10 cellular contexts compared by ENCODE assay signal in genomic region chr11:117989351-117990102, GRCh38. TPM values are rescaled to one million over a fixed set of nuclear protein-coding genes. Genes with fewer than 3 reads are reported as not detected.
DNase-seq lines count a peak whose midpoint lies in the region; ATAC-seq lines count a peak whose summit lies in the region.
"Had no signal": no experiment of that assay in that cellular context is flagged by ENCODE, and none has a peak within 500 bp of the region (broad histone marks: within the 10 kb centered on the region; RNA-seq: fewer than 3 reads in every experiment).

No MANE protein-coding gene starts in this region.

- peak overlapping the region; percentile 94 for H3K27ac Mint-ChIP-seq in activated T-cell treated with anti-CD3 and anti-CD28 coated beads, Interleukin-2, amount 50 U/mL, for 72 hours

- H3K4me3 ChIP-seq in skin epidermis, result peak overlapping the region; percentile 44 to 65 (median 55)

- ATAC-seq in activated T-cell treated with anti-CD3 and anti-CD28 coated beads, Interleukin-2, amount 50 U/mL, for 72 hours (replicated peaks in 1 of 2), result no peak
- peak; percentile 36 for ATAC-seq in left ventricle myocardium superior

- H3K4me1 Mint-ChIP-seq in activated T-cell treated with anti-CD3 and anti-CD28 coated beads, Interleukin-2, amount 50 U/mL, for 72 hours (ENCODE audit: low read depth), result peaks cover 81% of the 10 kb centered on the region

- peak; percentile 79 for DNase-seq in MV-4-11 (lab: John Stamatoyannopoulos, UW)
- no peak for DNase-seq in activated T-cell treated with anti-CD3 and anti-CD28 coated beads, Interleukin-2, amount 50 U/mL, for 72 hours
- no peak for DNase-seq in left ventricle myocardium superior
- no peak for DNase-seq in amniotic stem cell (lab: John Stamatoyannopoulos, UW)
- no peak for DNase-seq in RKO (ENCODE audit: low spot score)
- DNase-seq in OCI-M2 (lab: John Stamatoyannopoulos, UW; ENCODE audit: unreplicated experiment), result no peak
- DNase-seq: DMS153, NCI-H748 treated with DMSO at 0.1 percent for 48 hours had no signal

- peak overlapping the region in 17 of 21 experiments; percentile 6 to 99 (median 88) for H3K27ac ChIP-seq in skin epidermis

- H3K4me3 Mint-ChIP-seq in activated T-cell treated with anti-CD3 and anti-CD28 coated beads, Interleukin-2, amount 50 U/mL, for 72 hours, result peak overlapping the region; percentile 82 to 98

- no peaks in the 10 kb centered on the region for H3K27me3 Mint-ChIP-seq in activated T-cell treated with anti-CD3 and anti-CD28 coated beads, Interleukin-2, amount 50 U/mL, for 72 hours (ENCODE audit: low read depth)

- H3K9me3 Mint-ChIP-seq in activated T-cell treated with anti-CD3 and anti-CD28 coated beads, Interleukin-2, amount 50 U/mL, for 72 hours, result no peaks in the 10 kb centered on the region

- intact Hi-C loops in left ventricle myocardium superior (cut with micrococcal nuclease), result no loop called here

- peaks cover 43 to 68% of the 10 kb centered on the region in 2 donors for H3K36me3 Mint-ChIP-seq in activated T-cell treated with anti-CD3 and anti-CD28 coated beads, Interleukin-2, amount 50 U/mL, for 72 hours (ENCODE audit: insufficient read depth in 2 of 2)

RNA-seq across cellular contexts. Expression of gene IL10RA, which starts 3.3 kb away (rescaled TPM):
- total RNA-seq in activated T-cell treated with anti-CD3 and anti-CD28 coated beads, Interleukin-2, amount 50 U/mL, for 72 hours, result 100 to 1,000 TPM in 1 of 2 donors, 10 to 100 TPM in 1; 79.6 to 123 TPM
- 6.0 TPM for total RNA-seq in left ventricle myocardium superior
- total RNA-seq: myocyte had no signal

Comparison
In these comparisons a context has a peak if more than half of its experiments do, and no peak if none do; other contexts are left out.
1. RNA of gene IL10RA, which starts 3.3 kb away (total RNA-seq): 79.6 to 123 TPM in activated T-cell treated with anti-CD3 and anti-CD28 coated beads, Interleukin-2, amount 50 U/mL, for 72 hours; 6.0 TPM in left ventricle myocardium superior (single experiment); every median in the first group is over 10 times any median in the second.